In the genomic region with DNA sequence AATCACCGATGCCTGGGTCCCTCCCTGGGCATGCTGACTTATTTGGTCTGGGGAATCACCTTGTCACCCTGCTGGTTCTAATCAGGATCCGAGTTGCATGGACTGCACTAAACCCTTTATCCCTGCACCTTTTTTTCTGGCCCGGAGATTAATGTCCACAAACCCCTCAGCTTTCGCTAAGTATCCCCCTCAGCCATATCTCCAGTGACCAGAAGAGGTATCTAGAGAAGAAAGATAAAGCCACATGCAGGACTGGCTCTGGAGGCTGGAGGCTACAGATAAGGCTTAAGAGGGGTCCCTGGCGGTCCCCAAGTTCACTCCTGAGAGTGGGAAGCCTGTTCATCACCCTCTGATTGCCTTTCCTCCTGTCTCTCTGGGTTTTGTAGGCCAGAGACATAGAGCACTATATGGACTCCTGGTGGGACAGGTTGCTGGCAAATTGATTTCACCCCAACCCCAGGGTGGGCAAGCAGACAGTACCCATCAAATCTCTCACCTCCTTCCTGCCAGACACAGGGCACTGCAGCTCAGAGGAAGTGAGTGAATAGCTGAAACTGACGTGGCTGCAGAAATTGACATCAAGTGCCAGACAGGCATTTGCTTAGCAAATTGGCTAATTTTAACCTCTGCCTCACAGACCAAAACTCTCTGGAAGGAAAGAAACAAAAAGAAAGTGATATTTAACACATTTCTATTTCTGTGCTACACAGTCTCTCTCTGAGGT, we compare ENCODE assay signal across 11 cellular contexts. TPM values are rescaled to one million over a fixed set of nuclear protein-coding genes. Genes with fewer than 3 reads are reported as not detected.
DNase-seq lines count a peak whose midpoint lies in the region; ATAC-seq and TF ChIP-seq lines count a peak whose summit lies in the region.
"Had no signal": no experiment of that assay in that cellular context is flagged by ENCODE, and none has a peak within 500 bp of the region (broad histone marks: within the 10 kb centered on the region; RNA-seq: fewer than 3 reads in every experiment).

No MANE protein-coding gene starts in this region.

- TF ChIP-seq POLR2A in GM19099 (IDR thresholded peaks at IDR 0.05; ENCODE audit: extremely low read depth, insufficient read length, low read depth) (peak; percentile 30), Raji (IDR thresholded peaks at IDR 0.05; ENCODE audit: insufficient read depth, low read depth, low read length) (peak; percentile 61; the same call in 1 of the 2 replicates)

- no peaks in the 10 kb centered on the region for H3K9me3 ChIP-seq in SJCRH30 (replicated peaks)

- DNase-seq in AG20443 (ENCODE audit: low spot score), result peak; percentile 29
- no peak for DNase-seq in SJCRH30
- DNase-seq in middle frontal gyrus (ENCODE audit: extremely low spot score, low spot score), result no peak
- DNase-seq in EL, result no peak
- DNase-seq: CD8-positive, alpha-beta memory T cell; naive thymus-derived CD8-positive, alpha-beta T cell; SIG-M5 had no signal

- no peak overlapping the region for H3K27ac ChIP-seq in SJCRH30

- H3K4me3 ChIP-seq in SJCRH30, result no peak overlapping the region

- no peaks in the 10 kb centered on the region for H3K36me3 ChIP-seq in SJCRH30

- peak; percentile 79 for ATAC-seq in HG02970 (IDR thresholded peaks at IDR 0.05; ENCODE audit: low FRiP score, unreplicated experiment)
- no peak for ATAC-seq in activated CD4-positive, CD25-positive, alpha-beta regulatory T cell treated with anti-CD3 and anti-CD28 coated beads, Interleukin-2, amount 50 U/mL, for 24 hours
- ATAC-seq: naive thymus-derived CD8-positive, alpha-beta T cell had no signal

- no peaks in the 10 kb centered on the region for H3K4me1 ChIP-seq in SJCRH30

- H3K27me3 ChIP-seq in SJCRH30, result peaks cover 3% of the 10 kb centered on the region; the same call in 1 of the 2 replicates

RNA-seq across cellular contexts. Expression of a gene that starts 38.8 kb away (rescaled TPM):
- not detected in 2 replicates for total RNA-seq in SJCRH30 (2014; rRNA removed; shearing (Covaris generic))
- total RNA-seq: CD8-positive, alpha-beta memory T cell; naive thymus-derived CD8-positive, alpha-beta T cell had no signal
